1 cellular context compared by ENCODE assay signal in genomic region chr19:45676851-45677263, GRCh38.
TF ChIP-seq lines count a peak whose summit lies in the region.

No MANE protein-coding gene starts in this region.

TF ChIP-seq in K562, 482 proteins besides CTCF, POLR2A, EP300 and RAD21:
- TF ChIP-seq PTBP1 (IDR thresholded peaks at IDR 0.05; ENCODE audit: low read depth, low read length): no peak
- TF ChIP-seq RBFOX2 (IDR thresholded peaks at IDR 0.05; ENCODE audit: low read depth, low read length): peak; percentile 56; the same call in 1 of the 2 replicates
- no peak for TF ChIP-seq PTRF (tag; IDR thresholded peaks at IDR 0.05)
- TF ChIP-seq E2F8 (IDR thresholded peaks at IDR 0.05; ENCODE audit: low read depth, partially characterized antibody): no peak
- no peak for TF ChIP-seq GATAD2B (IDR thresholded peaks at IDR 0.05; ENCODE audit: borderline replicate concordance)
- TF ChIP-seq TAF15 (IDR thresholded peaks at IDR 0.05; ENCODE audit: low read depth, low read length): no peak
- TF ChIP-seq ZKSCAN1 (IDR thresholded peaks at IDR 0.05; ENCODE audit: low read depth, low read length): no peak
- TF ChIP-seq TEAD2 (tag; IDR thresholded peaks at IDR 0.05): no peak
- peak; percentile 63 for TF ChIP-seq POLR2G (IDR thresholded peaks at IDR 0.05; ENCODE audit: low read depth, low read length)
- TF ChIP-seq NFE2L1 (tag; IDR thresholded peaks at IDR 0.05; ENCODE audit: borderline replicate concordance, low read depth): no peak
- peak; percentile 28 for TF ChIP-seq RBM22 (IDR thresholded peaks at IDR 0.05; ENCODE audit: low read depth, low read length, poor library complexity, severe bottlenecking)
- TF ChIP-seq PRDM10 (IDR thresholded peaks at IDR 0.05; ENCODE audit: partially characterized antibody): no peak
- no peak for TF ChIP-seq PCBP2 (IDR thresholded peaks at IDR 0.05; ENCODE audit: low read depth, low read length, poor library complexity, severe bottlenecking)
- peak; percentile 38; the same call in 1 of the 2 replicates for TF ChIP-seq MAX (CRISPR knock-in tag; IDR thresholded peaks at IDR 0.05)
- TF ChIP-seq MLX (CRISPR knock-in tag; conservative IDR thresholded peaks at IDR 0.05): no peak
TF ChIP-seq in K562: peak in this region for 4.
